ENCODE assay signal across 1 cellular context in genomic region chr1:1399187-1399869, GRCh38.
TF ChIP-seq lines count a peak whose summit lies in the region.

TSS of gene CCNL2 (minus strand) at chr1:1399335. CDS start at chr1:1399306, 29 bp downstream.

TF ChIP-seq in HepG2, 621 proteins besides CTCF, POLR2A, EP300 and RAD21 (continued from another document and continues in another):
- TF ChIP-seq ZBTB4 (CRISPR knock-in tag; IDR thresholded peaks at IDR 0.05; ENCODE audit: borderline replicate concordance): no peak
- TF ChIP-seq YEATS2 (CRISPR knock-in tag; IDR thresholded peaks at IDR 0.05; ENCODE audit: borderline replicate concordance): peak; percentile 90
- no peak for TF ChIP-seq ZNF17 (CRISPR knock-in tag; IDR thresholded peaks at IDR 0.05)
- no peak; the same call in 1 of the 2 replicates for TF ChIP-seq HIC2 (CRISPR knock-in tag; IDR thresholded peaks at IDR 0.05; ENCODE audit: low read depth)
- peak; percentile 31; the same call in 1 of the 2 replicates for TF ChIP-seq E2F5 (CRISPR knock-in tag; conservative IDR thresholded peaks at IDR 0.05)
- TF ChIP-seq RCOR2 (CRISPR knock-in tag; IDR thresholded peaks at IDR 0.05): no peak
- no peak for TF ChIP-seq ZFP36L2 (CRISPR knock-in tag; IDR thresholded peaks at IDR 0.05)
- peak; percentile 58; the same call in 1 of the 2 replicates for TF ChIP-seq IRF9 (CRISPR knock-in tag; IDR thresholded peaks at IDR 0.05; ENCODE audit: borderline replicate concordance)
- TF ChIP-seq ZBTB20 (CRISPR knock-in tag; IDR thresholded peaks at IDR 0.05; ENCODE audit: borderline replicate concordance, low read depth): 0 out of 2 replicates have a peak, but pooled peaks have one; percentile 65
- TF ChIP-seq ZFAT (CRISPR knock-in tag; conservative IDR thresholded peaks at IDR 0.05): no peak
- peak; percentile 94; the same call in 1 of the 2 replicates for TF ChIP-seq PAX8 (CRISPR knock-in tag; IDR thresholded peaks at IDR 0.05; ENCODE audit: borderline replicate concordance)
- peak; percentile 43 for TF ChIP-seq ZNF747 (CRISPR knock-in tag; IDR thresholded peaks at IDR 0.05; ENCODE audit: borderline replicate concordance)
- no peak; the same call in 1 of the 2 replicates for TF ChIP-seq HNF4A (CRISPR knock-in tag; IDR thresholded peaks at IDR 0.05)
- TF ChIP-seq ZNF777 (CRISPR knock-in tag; IDR thresholded peaks at IDR 0.05): 0 out of 2 replicates have a peak, but pooled peaks have one; percentile 27
- peak; percentile 4; the same call in 1 of the 2 replicates for TF ChIP-seq SRF (IDR thresholded peaks at IDR 0.05; ENCODE audit: low read depth, low read length)
- TF ChIP-seq PATZ1 (CRISPR knock-in tag; IDR thresholded peaks at IDR 0.05): peak; percentile 51; the same call in 1 of the 2 replicates
- TF ChIP-seq CREBL2 (CRISPR knock-in tag; IDR thresholded peaks at IDR 0.05; ENCODE audit: borderline replicate concordance): no peak; the same call in 1 of the 2 replicates
- TF ChIP-seq MAX (IDR thresholded peaks at IDR 0.05): no peak
- no peak for TF ChIP-seq HMGA1 (CRISPR knock-in tag; conservative IDR thresholded peaks at IDR 0.05)
- TF ChIP-seq ZNF704 (CRISPR knock-in tag; IDR thresholded peaks at IDR 0.05; ENCODE audit: borderline replicate concordance): peak; percentile 72; the same call in 1 of the 2 replicates
- TF ChIP-seq REXO4 (CRISPR knock-in tag; IDR thresholded peaks at IDR 0.05; ENCODE audit: borderline replicate concordance): no peak
- TF ChIP-seq ZNF670 (CRISPR knock-in tag; IDR thresholded peaks at IDR 0.05; ENCODE audit: borderline replicate concordance): peak; percentile 48; the same call in 1 of the 2 replicates
- peak; percentile 86 for TF ChIP-seq TFDP2 (CRISPR knock-in tag; IDR thresholded peaks at IDR 0.05)
- peak; percentile 97 for TF ChIP-seq NR2C2 (CRISPR knock-in tag; IDR thresholded peaks at IDR 0.05; ENCODE audit: borderline replicate concordance)
- TF ChIP-seq GTF3A (CRISPR knock-in tag; conservative IDR thresholded peaks at IDR 0.05): 0 out of 2 replicates have a peak, but pooled peaks have one; percentile 53
- TF ChIP-seq REPIN1 (CRISPR knock-in tag; IDR thresholded peaks at IDR 0.05; ENCODE audit: borderline replicate concordance, low read depth): 0 out of 2 replicates have a peak, but pooled peaks have one; percentile 38
- peak; percentile 52 to 93; a peak in 3 of 4 replicates for TF ChIP-seq HMGXB4 (CRISPR knock-in tag; IDR thresholded peaks at IDR 0.05; ENCODE audit: borderline replicate concordance in 1 of 2, low read depth in 1 of 2)
- no peak; the same call in 1 of the 2 replicates for TF ChIP-seq SMC3 (IDR thresholded peaks at IDR 0.05; ENCODE audit: low read length)
- TF ChIP-seq RFX3 (CRISPR knock-in tag; IDR thresholded peaks at IDR 0.05): 0 out of 2 replicates have a peak, but pooled peaks have one; percentile 17
- TF ChIP-seq GMEB1 (CRISPR knock-in tag; IDR thresholded peaks at IDR 0.05; ENCODE audit: borderline replicate concordance): peak; percentile 98
- no peak for TF ChIP-seq FOXP1 (IDR thresholded peaks at IDR 0.05)
- TF ChIP-seq FOXP1 (CRISPR knock-in tag; IDR thresholded peaks at IDR 0.05): no peak; the same call in 1 of the 2 replicates
- TF ChIP-seq POLR2G (IDR thresholded peaks at IDR 0.05; ENCODE audit: low read depth, low read length): peak; percentile 90
- TF ChIP-seq ZNF839 (CRISPR knock-in tag; IDR thresholded peaks at IDR 0.05; ENCODE audit: borderline replicate concordance): 0 out of 2 replicates have a peak, but pooled peaks have one; percentile 15
- peak; percentile 94; the same call in 1 of the 2 replicates for TF ChIP-seq ZNF709 (CRISPR knock-in tag; IDR thresholded peaks at IDR 0.05)
- 0 out of 2 replicates have a peak, but pooled peaks have one; percentile 48 for TF ChIP-seq ZNF749 (CRISPR knock-in tag; IDR thresholded peaks at IDR 0.05; ENCODE audit: borderline replicate concordance)
- TF ChIP-seq JUN (CRISPR knock-in tag; IDR thresholded peaks at IDR 0.05): peak; percentile 15; the same call in 1 of the 2 replicates
- peak; percentile 90; the same call in 1 of the 2 replicates for TF ChIP-seq ZNF343 (CRISPR knock-in tag; IDR thresholded peaks at IDR 0.05)
- peak; percentile 18; the same call in 1 of the 2 replicates for TF ChIP-seq ZNF333 (CRISPR knock-in tag; IDR thresholded peaks at IDR 0.05; ENCODE audit: borderline replicate concordance)
- TF ChIP-seq ZNF788 (CRISPR knock-in tag; IDR thresholded peaks at IDR 0.05; ENCODE audit: borderline replicate concordance): peak; percentile 77; the same call in 1 of the 2 replicates
- TF ChIP-seq CHD2 (IDR thresholded peaks at IDR 0.05; ENCODE audit: low read depth, low read length): peak; percentile 63
- peak; percentile 60; the same call in 1 of the 2 replicates for TF ChIP-seq ZFP36L1 (CRISPR knock-in tag; IDR thresholded peaks at IDR 0.05)
- peak; percentile 74 for TF ChIP-seq ESRRA (CRISPR knock-in tag; IDR thresholded peaks at IDR 0.05; ENCODE audit: low read depth)
